Comparison of ENCODE assay signal across 8 cellular contexts in the genomic region with DNA sequence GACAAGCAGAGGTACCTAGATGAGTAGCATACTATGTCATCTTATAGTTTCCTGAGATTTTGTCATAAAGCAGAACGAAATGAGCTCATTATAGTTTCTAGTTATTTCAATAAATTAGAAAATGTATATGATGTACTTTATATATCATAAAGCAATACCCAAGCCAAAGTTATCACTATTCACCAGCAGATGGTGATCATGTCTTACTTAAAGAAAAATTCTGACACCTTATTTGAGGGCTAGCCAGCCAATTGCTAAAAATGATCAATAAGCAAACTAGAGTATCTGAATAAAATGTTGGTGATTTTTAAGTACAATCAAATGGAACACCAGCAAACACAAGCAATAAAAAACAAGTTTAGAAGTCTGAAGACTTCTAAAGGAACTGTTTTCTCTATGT. TPM values are rescaled to one million over a fixed set of nuclear protein-coding genes. Genes with fewer than 3 reads are reported as not detected.
DNase-seq lines count a peak whose midpoint lies in the region; ATAC-seq and TF ChIP-seq lines count a peak whose summit lies in the region.

No MANE protein-coding gene starts in this region.

- no peak for TF ChIP-seq POLR2A in lower leg skin (IDR thresholded peaks at IDR 0.05)

- intact Hi-C loops in CD8-positive, alpha-beta T cell (cut with DNase I, micrococcal nuclease), result loop anchor here (1.0 to 5.0 kb wide), 5 partner anchors 43 to 271 kb away; no protein-coding TSS in a partner anchor
- intact Hi-C loops in left colon (cut with DNase I, micrococcal nuclease), result no loop called here
- intact Hi-C loops in lower leg skin (cut with DNase I; ENCODE audit: low total_unique reads), result no loop called here
- intact Hi-C loops in ascending aorta (cut with DNase I), result no loop called here

- H3K4me3 ChIP-seq in CD8-positive, alpha-beta T cell (ENCODE audit: low read depth, low read length), result no peak overlapping the region
- H3K4me3 ChIP-seq in SJCRH30 (no peak overlapping the region), lower leg skin (ENCODE audit: low read depth, poor library complexity, severe bottlenecking) (no peak overlapping the region), ascending aorta (no peak overlapping the region)

- no peaks in the 10 kb centered on the region for H3K36me3 ChIP-seq in CD8-positive, alpha-beta T cell (ENCODE audit: insufficient read depth, low read length)
- peaks cover 3% of the 10 kb centered on the region; the same call in 1 of the 2 replicates for H3K36me3 ChIP-seq in SJCRH30
- no peaks in the 10 kb centered on the region for H3K36me3 ChIP-seq in ascending aorta

- H3K27me3 ChIP-seq in CD8-positive, alpha-beta T cell (ENCODE audit: insufficient read depth, low read length), result no peaks in the 10 kb centered on the region
- H3K27me3 ChIP-seq in SJCRH30 (no peaks in the 10 kb centered on the region), ascending aorta (no peaks in the 10 kb centered on the region)

- TF ChIP-seq CTCF in CD8-positive, alpha-beta T cell (IDR thresholded peaks at IDR 0.05), result peak; percentile 59
- TF ChIP-seq CTCF in lower leg skin (IDR thresholded peaks at IDR 0.05), result no peak
- peak in 1 of 3 experiments; percentile 5 for TF ChIP-seq CTCF in ascending aorta (IDR thresholded peaks at IDR 0.05)

- H3K27me3 Mint-ChIP-seq in CD8-positive, alpha-beta T cell (ENCODE audit: low read depth), result no peaks in the 10 kb centered on the region

- H3K27ac Mint-ChIP-seq in CD8-positive, alpha-beta T cell, result no peak overlapping the region

- ATAC-seq in CD8-positive, alpha-beta T cell, result peak; percentile 31
- peak; percentile 36 for ATAC-seq in left colon
- ATAC-seq in GM19397 (IDR thresholded peaks at IDR 0.05; ENCODE audit: unreplicated experiment), result no peak

- no peaks in the 10 kb centered on the region for H3K9me3 ChIP-seq in CD8-positive, alpha-beta T cell (ENCODE audit: low read length)
- H3K9me3 ChIP-seq in SJCRH30 (replicated peaks) (no peaks in the 10 kb centered on the region), ascending aorta (no peaks in the 10 kb centered on the region)

- peaks cover 9% of the 10 kb centered on the region for H3K4me1 ChIP-seq in CD8-positive, alpha-beta T cell (ENCODE audit: insufficient read depth, low read length)
- H3K4me1 ChIP-seq in SJCRH30, result peaks cover 11% of the 10 kb centered on the region
- H3K4me1 ChIP-seq in ascending aorta, result no peaks in the 10 kb centered on the region

- WGBS in lower leg skin, 2 donors, result 62 to 80% methylated on average over 1 of the region's 1 CpG

- no peak overlapping the region for H3K27ac ChIP-seq in CD8-positive, alpha-beta T cell (ENCODE audit: low read depth, low read length)
- H3K27ac ChIP-seq in SJCRH30, result peak overlapping the region; percentile 51; the same call in 1 of the 2 replicates
- H3K27ac ChIP-seq in ascending aorta, result no peak overlapping the region

- CTCF ChIA-PET in CD8-positive, alpha-beta T cell (lab: Charles Lee), result interaction anchor here (0.9 to 1.6 kb wide), 4 partner anchors 10 to 227 kb away, joined by 3 to 5 read pairs (median 4); no protein-coding TSS in a partner anchor

- POLR2A ChIA-PET in CD8-positive, alpha-beta T cell (lab: Charles Lee), result no interaction called here

- peaks cover 14% of the 10 kb centered on the region for H3K36me3 Mint-ChIP-seq in CD8-positive, alpha-beta T cell

- H3K4me1 Mint-ChIP-seq in CD8-positive, alpha-beta T cell (ENCODE audit: low read depth), result peaks cover 62% of the 10 kb centered on the region

- no peak for DNase-seq in CD8-positive, alpha-beta T cell
- DNase-seq in HT-29 (ENCODE audit: low spot score), result peak; percentile 61
- DNase-seq in SJCRH30, result peak in 1 of 2 experiments; percentile 54
- DNase-seq in left colon, result no peak
- no peak for DNase-seq in lower leg skin (ENCODE audit: low spot score in 2 of 2)
- no peak for DNase-seq in ascending aorta (ENCODE audit: low spot score in 2 of 2)
- DNase-seq in NK-92 treated with Interleukin-12 subunit alpha and Interleukin-12 subunit beta, amount 100 ng/mL, for 24 hours (lab: John Stamatoyannopoulos, UW), result no peak

- no peaks in the 10 kb centered on the region for H3K9me3 Mint-ChIP-seq in CD8-positive, alpha-beta T cell

- no peak overlapping the region for H3K4me3 Mint-ChIP-seq in CD8-positive, alpha-beta T cell

RNA-seq across cellular contexts. Expression of a gene that starts 44.1 kb away (rescaled TPM):
- total RNA-seq in CD8-positive, alpha-beta T cell, result 100 to 1,000 TPM in 1 of 2 experiments, 10 to 100 TPM in 1; 96.7 to 103 TPM
- total RNA-seq in HT-29 (2014; rRNA removed; shearing (Covaris generic)), result 17.0 and 37.0 TPM in 2 replicates
- total RNA-seq in SJCRH30 (2014; rRNA removed; shearing (Covaris generic)), result 48.6 and 56.1 TPM in 2 replicates
- total RNA-seq in left colon (10 to 100 TPM; 47.5 to 47.7 TPM), lower leg skin (10 to 100 TPM; 32.2 to 51.5 (median 46.9) TPM), ascending aorta (17.8 TPM)

RNA-seq across cellular contexts. Expression of a gene that starts 44.5 kb away (rescaled TPM):
- total RNA-seq in CD8-positive, alpha-beta T cell, result 1 to 10 TPM; 1.4 to 2.0 TPM
- total RNA-seq in HT-29 (2014; rRNA removed; shearing (Covaris generic)), result 18.7 and 24.7 TPM in 2 replicates
- total RNA-seq in SJCRH30 (2014; rRNA removed; shearing (Covaris generic)), result 29.9 and 40.3 TPM in 2 replicates
- 10 to 100 TPM; 20.6 to 36.1 TPM for total RNA-seq in left colon
- 10 to 100 TPM; 23.3 to 67.7 (median 26.5) TPM for total RNA-seq in lower leg skin
- 56.4 TPM for total RNA-seq in ascending aorta

Comparison
In these comparisons a context has a peak if more than half of its experiments do, and no peak if none do; other contexts are left out.
1. intact Hi-C loops: an anchor here in CD8-positive, alpha-beta T cell (1.0 to 5.0 kb wide); none called in left colon, lower leg skin and ascending aorta.